ENCODE assay signal across 28 cellular contexts in the genomic region with DNA sequence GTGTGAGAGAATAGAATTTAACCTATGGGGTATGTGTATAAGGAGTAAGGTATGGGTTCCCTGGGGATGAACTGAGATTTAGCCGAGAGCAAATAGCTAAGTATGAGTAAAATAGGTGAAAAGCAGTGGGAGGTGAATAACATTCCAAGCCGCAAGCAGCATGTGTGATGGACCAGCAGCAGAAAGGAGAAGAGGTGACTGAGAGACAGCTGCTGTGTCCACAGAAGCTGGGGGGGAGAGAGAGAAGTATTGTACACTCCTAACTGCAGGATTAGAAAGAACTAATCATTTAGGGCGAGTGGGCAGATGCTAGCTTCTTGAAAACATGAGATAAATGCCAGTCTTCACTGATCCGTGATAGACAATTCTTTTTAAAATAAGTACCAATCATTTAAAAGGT.
"Had no signal": no experiment of that assay in that cellular context is flagged by ENCODE, and none has a peak within 500 bp of the region (broad histone marks: within the 10 kb centered on the region; RNA-seq: fewer than 3 reads in every experiment).

No MANE protein-coding gene starts in this region.

- DNase-seq: activated CD4-positive, alpha-beta T cell treated with anti-CD3 and anti-CD28 coated beads for 48 hours; activated CD4-positive, alpha-beta T cell treated with anti-CD3 and anti-CD28 coated beads, Interleukin-2, amount 50 U/mL, for 48 hours; activated CD8-positive, alpha-beta memory T cell treated with anti-CD3 and anti-CD28 coated beads for 24 hours; activated gamma-delta T cell treated with Interleukin-2 at 50 U/mL for 16 hours; activated naive CD8-positive, alpha-beta T cell treated with anti-CD3 and anti-CD28 coated beads, Interleukin-2, amount 50 U/mL, for 24 hours; activated T-cell treated with anti-CD3 and anti-CD28 coated beads, Interleukin-2, amount 50 U/mL, for 1 hour; dermis blood vessel endothelial cell; effector CD8-positive, alpha-beta T cell; esophagus squamous epithelium; foreskin melanocyte; left lung; lower lobe of right lung; right lobe of liver; stimulated activated CD4-positive, alpha-beta T cell treated with anti-CD3 and anti-CD28 coated beads, Interleukin-2, amount 100 ng/mL, for 48 hours; stimulated activated naive CD4-positive, alpha-beta T cell treated with Interleukin-2 at 50 U/mL for 16 hours; T-helper 1 cell; testis; transverse colon; WERI-Rb-1 had no signal

- H3K4me3 ChIP-seq: breast epithelium, esophagus squamous epithelium, left lung, lower lobe of right lung, right lobe of liver, testis, transverse colon, vagina had no signal

- H3K4me3 Mint-ChIP-seq: activated naive CD4-positive, alpha-beta T cell treated with anti-CD3 and anti-CD28 coated beads, Interleukin-2, amount 50 U/mL, for 24 hours; activated naive CD8-positive, alpha-beta T cell treated with anti-CD3 and anti-CD28 coated beads, Interleukin-2, amount 50 U/mL, for 24 hours; activated T-helper 1 cell treated with anti-CD3 and anti-CD28 coated beads, Interleukin-12 subunit alpha, Interleukin-12 subunit beta, Interleukin-2, Interleukin-4 antibody, amounts not matched to agents 30 ng/mL and 10 ng/mL and 1 ng/mL, durations not matched to agents 14 hours and 24 hours and 36 hours; central memory CD8-positive, alpha-beta T cell; nephron; T-helper 2 cell treated with Interferon-gamma antibody and Interleukin-4, amounts not matched to agents 5 μg/mL and 100 μg/mL, for 36 hours had no signal

- H3K36me3 Mint-ChIP-seq: activated naive CD4-positive, alpha-beta T cell treated with anti-CD3 and anti-CD28 coated beads, Interleukin-2, amount 50 U/mL, for 24 hours had no signal

- H3K9me3 Mint-ChIP-seq: activated naive CD4-positive, alpha-beta T cell treated with anti-CD3 and anti-CD28 coated beads, Interleukin-2, amount 50 U/mL, for 24 hours; activated naive CD8-positive, alpha-beta T cell treated with anti-CD3 and anti-CD28 coated beads, Interleukin-2, amount 50 U/mL, for 24 hours; activated T-helper 1 cell treated with anti-CD3 and anti-CD28 coated beads, Interleukin-12 subunit alpha, Interleukin-12 subunit beta, Interleukin-2, Interleukin-4 antibody, amounts not matched to agents 30 ng/mL and 10 ng/mL and 1 ng/mL, durations not matched to agents 14 hours and 24 hours and 36 hours; central memory CD8-positive, alpha-beta T cell had no signal

- H3K36me3 ChIP-seq: breast epithelium, esophagus squamous epithelium, left lung, lower lobe of right lung, right lobe of liver, transverse colon, vagina, WERI-Rb-1 had no signal

- H3K27me3 Mint-ChIP-seq: activated naive CD4-positive, alpha-beta T cell treated with anti-CD3 and anti-CD28 coated beads, Interleukin-2, amount 50 U/mL, for 24 hours; activated naive CD8-positive, alpha-beta T cell treated with anti-CD3 and anti-CD28 coated beads, Interleukin-2, amount 50 U/mL, for 24 hours; central memory CD8-positive, alpha-beta T cell had no signal

- H3K27ac ChIP-seq: breast epithelium, epithelial cell of prostate, esophagus squamous epithelium, left lung, lower lobe of right lung, right lobe of liver, testis, transverse colon, vagina, WERI-Rb-1 had no signal

- ATAC-seq: activated CD4-positive, CD25-positive, alpha-beta regulatory T cell treated with anti-CD3 and anti-CD28 coated beads, Interleukin-2, amount 50 U/mL, for 24 hours; activated naive CD8-positive, alpha-beta T cell treated with anti-CD3 and anti-CD28 coated beads, Interleukin-2, amount 50 U/mL, for 24 hours; left lung; lower lobe of right lung; right lobe of liver had no signal

- H3K9me3 ChIP-seq: breast epithelium, esophagus squamous epithelium, left lung, lower lobe of right lung, right lobe of liver, testis, transverse colon, vagina had no signal

- H3K27me3 ChIP-seq: left lung, right lobe of liver, testis, transverse colon, vagina had no signal

- H3K4me1 ChIP-seq: breast epithelium, esophagus squamous epithelium, left lung, lower lobe of right lung, right lobe of liver, testis, transverse colon, vagina had no signal

- H3K4me1 Mint-ChIP-seq: activated naive CD4-positive, alpha-beta T cell treated with anti-CD3 and anti-CD28 coated beads, Interleukin-2, amount 50 U/mL, for 24 hours; activated naive CD8-positive, alpha-beta T cell treated with anti-CD3 and anti-CD28 coated beads, Interleukin-2, amount 50 U/mL, for 24 hours; central memory CD8-positive, alpha-beta T cell had no signal

- H3K27ac Mint-ChIP-seq: activated naive CD4-positive, alpha-beta T cell treated with anti-CD3 and anti-CD28 coated beads, Interleukin-2, amount 50 U/mL, for 24 hours; activated naive CD8-positive, alpha-beta T cell treated with anti-CD3 and anti-CD28 coated beads, Interleukin-2, amount 50 U/mL, for 24 hours; activated T-helper 1 cell treated with anti-CD3 and anti-CD28 coated beads, Interleukin-12 subunit alpha, Interleukin-12 subunit beta, Interleukin-2, Interleukin-4 antibody, amounts not matched to agents 30 ng/mL and 10 ng/mL and 1 ng/mL, durations not matched to agents 14 hours and 24 hours and 36 hours; nephron; T-helper 2 cell treated with Interferon-gamma antibody and Interleukin-4, amounts not matched to agents 5 μg/mL and 100 μg/mL, for 36 hours had no signal
